ENCODE assay signal across 28 cellular contexts in genomic region chr3:143559291-143559690, GRCh38.
"Had no signal": no experiment of that assay in that cellular context is flagged by ENCODE, and none has a peak within 500 bp of the region (broad histone marks: within the 10 kb centered on the region; RNA-seq: fewer than 3 reads in every experiment).

No MANE protein-coding gene starts in this region.

- DNase-seq: activated B cell treated with CpG ODN at 0.5 μM for 24 hours; activated CD4-positive, alpha-beta T cell treated with anti-CD3 and anti-CD28 coated beads for 48 hours; activated CD4-positive, alpha-beta T cell treated with anti-CD3 and anti-CD28 coated beads, Interleukin-2, amount 50 U/mL, for 1 hour; activated CD4-positive, alpha-beta T cell treated with anti-CD3 and anti-CD28 coated beads, Interleukin-2, amount 50 U/mL, for 48 hours; activated CD8-positive, alpha-beta memory T cell treated with anti-CD3 and anti-CD28 coated beads for 24 hours; activated CD8-positive, alpha-beta T cell treated with anti-CD3 and anti-CD28 coated beads for 36 hours; activated effector memory CD4-positive, alpha-beta T cell treated with Interleukin-2 at 50 U/mL for 16 hours; activated gamma-delta T cell treated with Interleukin-2 at 50 U/mL for 16 hours; activated naive CD4-positive, alpha-beta T cell treated with anti-CD3 and anti-CD28 coated beads, Interleukin-2, amount 50 U/mL, for 16 hours; activated naive CD4-positive, alpha-beta T cell treated with Interleukin-2 at 50 U/mL for 16 hours; activated T-cell treated with anti-CD3 and anti-CD28 coated beads, Interleukin-2, amount 50 U/mL, for 4 hours; amniotic stem cell; anterior cingulate cortex; brain microvascular endothelial cell; cortex of kidney; dermis blood vessel endothelial cell; effector CD4-positive, alpha-beta T cell; effector memory CD8-positive, alpha-beta T cell; foreskin keratinocyte; heart right ventricle; T-helper 1 cell; T-helper 17 cell; T1000; WERI-Rb-1 had no signal

- ATAC-seq: activated CD4-positive, CD25-positive, alpha-beta regulatory T cell treated with anti-CD3 and anti-CD28 coated beads, Interleukin-2, amount 50 U/mL, for 24 hours; activated CD8-positive, alpha-beta T cell treated with anti-CD3 and anti-CD28 coated beads for 36 hours; activated T-cell treated with anti-CD3 and anti-CD28 coated beads, Interleukin-2, amount 50 U/mL, for 4 hours; activated T-helper 17 cell treated with anti-CD3 and anti-CD28 coated beads, Interleukin-2, amount 50 U/mL, for 72 hours; effector memory CD8-positive, alpha-beta T cell; esophagus mucosa; foreskin keratinocyte; gastroesophageal sphincter; heart right ventricle; T-helper 17 cell had no signal

- H3K4me3 ChIP-seq: gastroesophageal sphincter, heart right ventricle had no signal
